In the genomic region with DNA sequence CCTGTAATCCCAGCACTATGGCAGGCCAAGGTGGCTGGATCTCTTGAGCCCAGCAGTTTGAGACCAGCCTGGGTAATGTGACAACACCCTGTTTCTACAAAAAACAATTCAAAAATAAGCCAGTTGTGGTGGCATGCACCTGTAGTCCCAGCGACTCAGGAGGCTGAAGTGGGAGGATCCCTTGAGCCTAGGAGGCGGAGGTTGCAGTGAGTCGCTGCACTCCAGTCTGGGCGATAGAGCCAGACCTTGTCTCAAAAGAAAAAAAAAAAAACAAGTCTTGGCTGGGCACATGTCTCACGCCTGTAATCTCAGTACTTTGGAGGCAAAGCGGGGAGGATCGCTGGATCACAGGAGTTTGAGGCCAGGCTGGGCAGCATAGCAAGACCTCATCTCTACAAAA, we compare ENCODE assay signal across 14 cellular contexts.
DNase-seq lines count a peak whose midpoint lies in the region; ATAC-seq and TF ChIP-seq lines count a peak whose summit lies in the region.
"Had no signal": no experiment of that assay in that cellular context is flagged by ENCODE, and none has a peak within 500 bp of the region (broad histone marks: within the 10 kb centered on the region; RNA-seq: fewer than 3 reads in every experiment).

No MANE protein-coding gene starts in this region.

- no peaks in the 10 kb centered on the region for H3K36me3 Mint-ChIP-seq in activated CD4-positive, alpha-beta T cell treated with anti-CD3 and anti-CD28 coated beads for 36 hours (ENCODE audit: low read depth)
- no peaks in the 10 kb centered on the region for H3K36me3 Mint-ChIP-seq in activated CD4-positive, alpha-beta T cell treated with anti-CD3 and anti-CD28 coated beads, Interleukin-2, amount 10 ng/mL, durations not matched to agents 24 days and 14 days (ENCODE audit: low read depth)
- H3K36me3 Mint-ChIP-seq: naive B cell had no signal

- H3K9me3 Mint-ChIP-seq in activated CD4-positive, alpha-beta T cell treated with anti-CD3 and anti-CD28 coated beads for 36 hours (ENCODE audit: low read depth) = no peaks in the 10 kb centered on the region
- H3K9me3 Mint-ChIP-seq in activated CD4-positive, alpha-beta T cell treated with anti-CD3 and anti-CD28 coated beads, Interleukin-2, amount 10 ng/mL, durations not matched to agents 24 days and 14 days = no peaks in the 10 kb centered on the region
- H3K9me3 Mint-ChIP-seq: naive B cell had no signal

- peaks cover 18% of the 10 kb centered on the region for H3K4me1 Mint-ChIP-seq in activated CD4-positive, alpha-beta T cell treated with anti-CD3 and anti-CD28 coated beads for 36 hours
- peaks cover 4% of the 10 kb centered on the region for H3K4me1 Mint-ChIP-seq in activated CD4-positive, alpha-beta T cell treated with anti-CD3 and anti-CD28 coated beads, Interleukin-2, amount 10 ng/mL, durations not matched to agents 24 days and 14 days

- H3K36me3 ChIP-seq in OCI-LY1 (ENCODE audit: insufficient read depth, low read length) (no peaks in the 10 kb centered on the region), esophagus squamous epithelium (no peaks in the 10 kb centered on the region)
- H3K36me3 ChIP-seq: sigmoid colon had no signal

- H3K4me3 ChIP-seq in OCI-LY1 (ENCODE audit: low read depth, low read length, poor library complexity, severe bottlenecking) (peak overlapping the region; percentile 52), esophagus squamous epithelium (peak overlapping the region in 3 of 4 donors; percentile 41 to 69 (median 53)), retinal pigment epithelial cell (ENCODE audit: low read length) (peak overlapping the region; percentile 55)

- H3K27ac Mint-ChIP-seq in activated CD4-positive, alpha-beta T cell treated with anti-CD3 and anti-CD28 coated beads for 36 hours = no peak overlapping the region
- no peak overlapping the region for H3K27ac Mint-ChIP-seq in activated CD4-positive, alpha-beta T cell treated with anti-CD3 and anti-CD28 coated beads, Interleukin-2, amount 10 ng/mL, durations not matched to agents 24 days and 14 days

- no peaks in the 10 kb centered on the region for H3K27me3 ChIP-seq in OCI-LY1 (ENCODE audit: insufficient read depth, low read length)
- peaks cover 0 to 29% (median 0%) of the 10 kb centered on the region in 4 donors for H3K27me3 ChIP-seq in esophagus squamous epithelium

- no peak overlapping the region; the same call in 1 of the 2 replicates for H3K4me2 ChIP-seq in OCI-LY1 (ENCODE audit: low read length)

- no peaks in the 10 kb centered on the region for H4K20me1 ChIP-seq in OCI-LY1 (ENCODE audit: insufficient read depth, low read length)

- no peaks in the 10 kb centered on the region for H3F3A ChIP-seq in OCI-LY1 (ENCODE audit: insufficient read depth, low read length)

- TF ChIP-seq CTCF in OCI-LY1 (IDR thresholded peaks at IDR 0.05; ENCODE audit: low read length) = no peak
- no peak for TF ChIP-seq CTCF in esophagus squamous epithelium (IDR thresholded peaks at IDR 0.05)
- no peak for TF ChIP-seq CTCF in retinal pigment epithelial cell (conservative IDR thresholded peaks at IDR 0.05; ENCODE audit: low read depth, low read length)

- H3K9me2 ChIP-seq in OCI-LY1 (ENCODE audit: low read depth, low read length) = no peaks in the 10 kb centered on the region

- H3K9ac ChIP-seq in OCI-LY1 (ENCODE audit: low read length) = no peak overlapping the region

- peak; percentile 70 for ATAC-seq in activated CD4-positive, alpha-beta T cell treated with anti-CD3 and anti-CD28 coated beads for 36 hours

- H3K4me1 ChIP-seq in OCI-LY1 (ENCODE audit: insufficient read depth, low read length, severe bottlenecking) (peaks cover 9% of the 10 kb centered on the region), esophagus squamous epithelium (peaks cover 4 to 25% (median 9%) of the 10 kb centered on the region in 3 donors)

- POLR2A ChIA-PET in activated CD4-positive, alpha-beta T cell treated with anti-CD3 and anti-CD28 coated beads for 36 hours (lab: Charles Lee) = no interaction called here

- intact Hi-C loops in activated CD4-positive, alpha-beta T cell treated with anti-CD3 and anti-CD28 coated beads for 36 hours (cut with DNase I, micrococcal nuclease) = no loop called here
- intact Hi-C loops in activated CD4-positive, alpha-beta T cell treated with anti-CD3 and anti-CD28 coated beads, Interleukin-2, amount 10 ng/mL, durations not matched to agents 24 days and 14 days (cut with micrococcal nuclease) = no loop called here
- intact Hi-C loops in esophagus squamous epithelium (cut with DNase I) = no loop called here

- H3K27ac ChIP-seq in OCI-LY1 (ENCODE audit: low read depth, low read length, poor library complexity, severe bottlenecking) = no peak overlapping the region
- H3K27ac ChIP-seq in esophagus squamous epithelium = peak overlapping the region; percentile 78 to 92 (median 90)
- H3K27ac ChIP-seq: sigmoid colon had no signal

- 67 to 70% methylated on average over 5 to 7 of the region's 7 CpGs for WGBS in esophagus squamous epithelium, 2 donors

- no peaks in the 10 kb centered on the region for H3K79me2 ChIP-seq in OCI-LY1 (ENCODE audit: insufficient read depth, low read length)

- CTCF ChIA-PET in activated CD4-positive, alpha-beta T cell treated with anti-CD3 and anti-CD28 coated beads for 36 hours (lab: Charles Lee) = no interaction called here

- H3K27me3 Mint-ChIP-seq in activated CD4-positive, alpha-beta T cell treated with anti-CD3 and anti-CD28 coated beads for 36 hours = peaks cover 12% of the 10 kb centered on the region
- H3K27me3 Mint-ChIP-seq in activated CD4-positive, alpha-beta T cell treated with anti-CD3 and anti-CD28 coated beads, Interleukin-2, amount 10 ng/mL, durations not matched to agents 24 days and 14 days = peaks cover 43% of the 10 kb centered on the region

- no peak overlapping the region for H2AFZ ChIP-seq in OCI-LY1 (ENCODE audit: low read length)

- peak; percentile 22 for DNase-seq in activated CD4-positive, alpha-beta T cell treated with anti-CD3 and anti-CD28 coated beads for 36 hours
- no peak for DNase-seq in activated CD4-positive, alpha-beta T cell treated with anti-CD3 and anti-CD28 coated beads, Interleukin-2, amount 10 ng/mL, durations not matched to agents 24 days and 14 days
- no peak for DNase-seq in esophagus squamous epithelium (lab: John Stamatoyannopoulos, UW)
- no peak for DNase-seq in retinal pigment epithelial cell (ENCODE audit: low read depth)
- no peak for DNase-seq in islet precursor cell
- no peak for DNase-seq in NCI-H2227 treated with DMSO at 0.1 percent for 48 hours (lab: John Stamatoyannopoulos, UW)
- DNase-seq in NCI-H510A treated with DMSO at 0.1 percent for 48 hours (lab: John Stamatoyannopoulos, UW) = no peak
- DNase-seq: activated effector memory CD4-positive, alpha-beta T cell treated with Interleukin-2 at 50 U/mL for 16 hours; IMR-90; kidney; naive B cell; NCI-H446 treated with DMSO at 0.1 percent for 48 hours; sigmoid colon had no signal

- H3K9me3 ChIP-seq in OCI-LY1 (ENCODE audit: low read length) = peaks cover 3% of the 10 kb centered on the region; the same call in 1 of the 2 replicates
- H3K9me3 ChIP-seq in esophagus squamous epithelium = no peaks in the 10 kb centered on the region
- H3K9me3 ChIP-seq: sigmoid colon had no signal

- no peak overlapping the region for H3K4me3 Mint-ChIP-seq in activated CD4-positive, alpha-beta T cell treated with anti-CD3 and anti-CD28 coated beads for 36 hours
- H3K4me3 Mint-ChIP-seq in activated CD4-positive, alpha-beta T cell treated with anti-CD3 and anti-CD28 coated beads, Interleukin-2, amount 10 ng/mL, durations not matched to agents 24 days and 14 days = no peak overlapping the region

- TF ChIP-seq POLR2A in esophagus squamous epithelium (IDR thresholded peaks at IDR 0.05) = no peak
